In genomic region chr6:99434702-99435530, GRCh38 we compare ENCODE assay signal across 8 cellular contexts. TPM values are rescaled to one million over a fixed set of nuclear protein-coding genes. Genes with fewer than 3 reads are reported as not detected.
DNase-seq lines count a peak whose midpoint lies in the region; ATAC-seq, FAIRE-seq and TF ChIP-seq lines count a peak whose summit lies in the region.

No MANE protein-coding gene starts in this region.

- FAIRE-seq in G401.6 (lab: Jason Lieb, UNC): peak; percentile 97
- no peak for FAIRE-seq in urothelium cell line (lab: Jason Lieb, UNC)

- H3K4me1 Mint-ChIP-seq in WTC11: peaks cover 3% of the 10 kb centered on the region; the same call in 1 of the 2 replicates

- CTCF ChIA-PET in WTC11 (lab: Charles Lee): no interaction called here

- no peak overlapping the region for H3K27ac Mint-ChIP-seq in WTC11

- no peaks in the 10 kb centered on the region for H3K9me3 Mint-ChIP-seq in WTC11

- H3K36me3 Mint-ChIP-seq in WTC11: peaks cover 2% of the 10 kb centered on the region

- POLR2A ChIA-PET in WTC11 (lab: Charles Lee): no interaction called here

- peak; percentile 87 for ATAC-seq in GM21390 (IDR thresholded peaks at IDR 0.05; ENCODE audit: unreplicated experiment)
- ATAC-seq in WTC11: peak; percentile 53

- no peak overlapping the region for H3K4me3 Mint-ChIP-seq in WTC11

- H3K27me3 Mint-ChIP-seq in WTC11 (ENCODE audit: low read depth): no peaks in the 10 kb centered on the region

- TF ChIP-seq CTCF in WTC11 (IDR thresholded peaks at IDR 0.05): no peak; the same call in 1 of the 2 replicates

- DNase-seq in Jurkat, Clone E6-1 (ENCODE audit: low read depth, low spot score): peak; percentile 37
- no peak for DNase-seq in WTC11 (ENCODE audit: low spot score)
- DNase-seq in hepatic stellate cell (ENCODE audit: low spot score): peak; percentile 11
- peak; percentile 7 for DNase-seq in urothelium cell line (ENCODE audit: low spot score)
- DNase-seq in stimulated activated CD4-positive, alpha-beta T cell treated with anti-CD3 and anti-CD28 coated beads, Interleukin-2, amount 100 ng/mL, for 48 hours: no peak
- no peak for DNase-seq in activated CD4-positive, CD25-positive, alpha-beta regulatory T cell treated with anti-CD3 and anti-CD28 coated beads, Interleukin-2, amount 50 U/mL, for 72 hours

- no peak overlapping the region for H3K4me3 ChIP-seq in Jurkat, Clone E6-1 (ENCODE audit: low read length)

TF ChIP-seq in WTC11, 78 proteins besides CTCF, POLR2A, EP300 and RAD21:
- TF ChIP-seq ZNF423 (CRISPR knock-in tag; IDR thresholded peaks at IDR 0.05): no peak
- TF ChIP-seq GTF2I (CRISPR knock-in tag; conservative IDR thresholded peaks at IDR 0.05): no peak

RNA-seq across cellular contexts. Expression of gene PNISR, which starts 9.8 kb away (rescaled TPM):
- 130 TPM for polyA plus RNA-seq in Jurkat, Clone E6-1 (2012; ENCODE audit: insufficient read depth, insufficient read length)
- 150 to 156 TPM (median 155 TPM) in 3 replicates for total RNA-seq in WTC11 (2021)

RNA-seq across cellular contexts. Expression of gene COQ3, which starts 40.9 kb away (rescaled TPM):
- 13.1 TPM for polyA plus RNA-seq in Jurkat, Clone E6-1 (2012; ENCODE audit: insufficient read depth, insufficient read length)
- 13.9 to 16.0 TPM (median 14.1 TPM) in 3 replicates for total RNA-seq in WTC11 (2021)

Comparison
In these comparisons a context has a peak if more than half of its experiments do, and no peak if none do; other contexts are left out.
1. DNase-seq: peak in Jurkat, Clone E6-1 (single experiment), hepatic stellate cell (single experiment) and urothelium cell line (single experiment); none in WTC11 (single experiment), stimulated activated CD4-positive, alpha-beta T cell treated with anti-CD3 and anti-CD28 coated beads, Interleukin-2, amount 100 ng/mL, for 48 hours (0 of 2) and activated CD4-positive, CD25-positive, alpha-beta regulatory T cell treated with anti-CD3 and anti-CD28 coated beads, Interleukin-2, amount 50 U/mL, for 72 hours (single experiment).